Comparison of ENCODE assay signal across 8 cellular contexts in the genomic region with DNA sequence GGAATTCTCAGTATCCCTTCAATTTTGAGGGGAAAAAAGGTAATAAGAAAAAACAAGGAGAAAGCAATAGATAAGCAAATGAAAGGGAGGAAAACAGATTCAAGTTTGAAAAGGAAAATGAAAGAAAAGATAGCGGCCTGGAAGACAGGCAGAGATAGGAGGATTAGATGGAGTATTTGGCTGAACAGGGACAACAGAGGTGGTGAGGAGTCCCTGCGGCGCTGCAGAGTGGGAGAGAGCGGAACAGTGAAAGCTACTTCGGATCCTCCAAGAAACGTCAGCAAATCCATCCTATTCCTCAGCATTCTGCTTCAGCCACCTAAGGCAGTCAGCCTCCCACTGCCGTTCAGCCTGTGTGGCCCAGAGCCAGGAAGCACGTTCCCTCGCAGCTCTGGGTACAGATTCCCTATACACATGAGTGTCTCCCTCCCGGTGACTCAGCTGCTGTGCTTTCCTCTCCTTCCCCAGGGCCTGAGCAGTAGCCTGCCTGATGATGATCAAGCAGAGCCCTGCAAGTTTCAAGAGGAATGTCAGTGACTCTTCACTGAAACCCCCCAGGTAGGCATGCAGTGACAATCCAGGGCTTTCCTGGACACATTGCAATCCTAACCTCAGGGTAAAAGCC. TPM values are rescaled to one million over a fixed set of nuclear protein-coding genes. Genes with fewer than 3 reads are reported as not detected.
A peak's percentile ranks its signal among the peaks of the same experiment; 100 is the strongest.
DNase-seq lines count a peak whose midpoint lies in the region; ATAC-seq and TF ChIP-seq lines count a peak whose summit lies in the region.

No MANE protein-coding gene starts in this region.

- H3K4me3 ChIP-seq in colonic mucosa, result no peak overlapping the region

- ATAC-seq in HG02678 (IDR thresholded peaks at IDR 0.05; ENCODE audit: unreplicated experiment) (no peak), GM19035 (IDR thresholded peaks at IDR 0.05; ENCODE audit: unreplicated experiment) (no peak), GM21786 (IDR thresholded peaks at IDR 0.05; ENCODE audit: unreplicated experiment) (no peak)

- H3K27ac ChIP-seq in colonic mucosa, result no peak overlapping the region

- intact Hi-C loops in colonic mucosa (cut with DNase I), result no loop called here

- peaks cover under 1% of the 10 kb centered on the region for H3K4me1 ChIP-seq in colonic mucosa

- H3K36me3 ChIP-seq in colonic mucosa, result no peaks in the 10 kb centered on the region

- H3K27me3 ChIP-seq in colonic mucosa, result no peaks in the 10 kb centered on the region

- H3K9me3 ChIP-seq in colonic mucosa, result no peaks in the 10 kb centered on the region

- H3K9ac ChIP-seq in colonic mucosa (ENCODE audit: low read depth in 2 of 2, low read length in 2 of 2), result no peak overlapping the region

- DNase-seq in AG09319 (ENCODE audit: extremely low read depth, low read depth) (peak; percentile 38), NCI-H1694 treated with DMSO at 0.1 percent for 48 hours (lab: John Stamatoyannopoulos, UW) (peak; percentile 41), colonic mucosa (peak; percentile 19), medulla oblongata (ENCODE audit: extremely low spot score) (peak; percentile 3), GF-D8 (lab: John Stamatoyannopoulos, UW) (no peak)

- TF ChIP-seq CTCF in AG09319 (IDR thresholded peaks at IDR 0.05; ENCODE audit: low read depth, low read length), result no peak
- no peak for TF ChIP-seq CTCF in colonic mucosa (IDR thresholded peaks at IDR 0.05)

RNA-seq across cellular contexts. Expression of a gene that starts 43.4 kb away (rescaled TPM):
- total RNA-seq in colonic mucosa, result 10 to 100 TPM; 44.3 to 48.6 TPM
